In the genomic region with DNA sequence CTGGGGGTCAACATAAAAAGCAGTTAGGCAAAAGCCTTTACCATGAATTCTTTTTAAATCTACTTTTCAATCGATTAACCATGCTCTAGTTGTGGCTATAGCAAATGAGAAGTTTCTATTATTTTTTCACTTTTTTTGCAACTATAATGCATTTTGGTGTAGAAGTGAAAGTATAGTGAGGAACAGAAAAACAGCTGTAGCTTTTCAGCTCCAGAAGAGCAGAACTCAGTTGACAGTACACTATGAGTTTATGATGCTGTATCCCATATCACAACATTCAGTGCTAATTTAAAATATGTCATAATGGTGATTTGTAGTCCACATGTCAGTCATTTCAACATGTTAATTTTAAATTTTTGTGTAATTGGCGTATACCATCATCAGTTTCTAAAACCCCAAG, we compare ENCODE assay signal across 30 cellular contexts. TPM values are rescaled to one million over a fixed set of nuclear protein-coding genes. Genes with fewer than 3 reads are reported as not detected.
DNase-seq lines count a peak whose midpoint lies in the region; ATAC-seq and TF ChIP-seq lines count a peak whose summit lies in the region.
"Had no signal": no experiment of that assay in that cellular context is flagged by ENCODE, and none has a peak within 500 bp of the region (broad histone marks: within the 10 kb centered on the region; RNA-seq: fewer than 3 reads in every experiment).

No MANE protein-coding gene starts in this region.

- H3K4me1 ChIP-seq in right lobe of liver, result no peaks in the 10 kb centered on the region
- H3K4me1 ChIP-seq: BE2C, SJSA1 had no signal

- 46% methylated on average over 2 of the region's 2 CpGs for WGBS in right lobe of liver (ENCODE audit: insufficient coverage, low coverage, low lambda C conversion rate, missing lambda C conversion rate)

- H3K9me3 ChIP-seq in right lobe of liver, result no peaks in the 10 kb centered on the region
- H3K9me3 ChIP-seq: BE2C, MG63, SJSA1 had no signal

- intact Hi-C loops in right lobe of liver (cut with DNase I), result no loop called here

- CTCF ChIA-PET in activated CD4-positive, alpha-beta memory T cell treated with anti-CD3 and anti-CD28 coated beads, Interleukin-2, amount 10 ng/mL, durations not matched to agents 7 days and 5 days (lab: Charles Lee), result no interaction called here

- H3K36me3 Mint-ChIP-seq in activated CD4-positive, alpha-beta memory T cell treated with anti-CD3 and anti-CD28 coated beads, Interleukin-2, amount 10 ng/mL, durations not matched to agents 7 days and 5 days (ENCODE audit: low read depth), result no peaks in the 10 kb centered on the region
- H3K36me3 Mint-ChIP-seq: CD14-positive monocyte; CD8-positive, alpha-beta memory T cell had no signal

- no peak overlapping the region for H3K4me3 Mint-ChIP-seq in activated CD4-positive, alpha-beta memory T cell treated with anti-CD3 and anti-CD28 coated beads, Interleukin-2, amount 10 ng/mL, durations not matched to agents 7 days and 5 days
- H3K4me3 Mint-ChIP-seq: CD14-positive monocyte; CD8-positive, alpha-beta memory T cell had no signal

- TF ChIP-seq POLR2A in right lobe of liver (IDR thresholded peaks at IDR 0.05), result no peak

- H3K36me3 ChIP-seq in right lobe of liver, result no peaks in the 10 kb centered on the region
- H3K36me3 ChIP-seq: BE2C, MG63, SJSA1 had no signal

- POLR2A ChIA-PET in activated CD4-positive, alpha-beta memory T cell treated with anti-CD3 and anti-CD28 coated beads, Interleukin-2, amount 10 ng/mL, durations not matched to agents 7 days and 5 days (lab: Charles Lee), result no interaction called here

- H3K9me3 Mint-ChIP-seq in activated CD4-positive, alpha-beta memory T cell treated with anti-CD3 and anti-CD28 coated beads, Interleukin-2, amount 10 ng/mL, durations not matched to agents 7 days and 5 days, result no peaks in the 10 kb centered on the region

- no peaks in the 10 kb centered on the region for H3K27me3 Mint-ChIP-seq in activated CD4-positive, alpha-beta memory T cell treated with anti-CD3 and anti-CD28 coated beads, Interleukin-2, amount 10 ng/mL, durations not matched to agents 7 days and 5 days
- H3K27me3 Mint-ChIP-seq: CD8-positive, alpha-beta memory T cell had no signal

- peak; percentile 45 for ATAC-seq in GM19351 (IDR thresholded peaks at IDR 0.05; ENCODE audit: unreplicated experiment)
- peak; percentile 62 for ATAC-seq in GM21786 (IDR thresholded peaks at IDR 0.05; ENCODE audit: unreplicated experiment)
- peak; percentile 75 for ATAC-seq in HG03469 (IDR thresholded peaks at IDR 0.05; ENCODE audit: unreplicated experiment)
- no peak for ATAC-seq in right lobe of liver
- ATAC-seq: HCT116, Right ventricle myocardium inferior had no signal

- no peak overlapping the region for H3K4me3 ChIP-seq in right lobe of liver
- H3K4me3 ChIP-seq: MG63, PC-9, SJSA1 had no signal

- no peaks in the 10 kb centered on the region for H3K4me1 Mint-ChIP-seq in activated CD4-positive, alpha-beta memory T cell treated with anti-CD3 and anti-CD28 coated beads, Interleukin-2, amount 10 ng/mL, durations not matched to agents 7 days and 5 days
- H3K4me1 Mint-ChIP-seq: CD14-positive monocyte; CD8-positive, alpha-beta memory T cell had no signal

- no peaks in the 10 kb centered on the region for H3K27me3 ChIP-seq in right lobe of liver
- H3K27me3 ChIP-seq: BE2C, MG63, SJSA1 had no signal

- H3K27ac ChIP-seq in right lobe of liver, result no peak overlapping the region
- H3K27ac ChIP-seq: PC-9, SJSA1 had no signal

- no peak for TF ChIP-seq CTCF in right lobe of liver (IDR thresholded peaks at IDR 0.05)

- H3K27ac Mint-ChIP-seq in activated CD4-positive, alpha-beta memory T cell treated with anti-CD3 and anti-CD28 coated beads, Interleukin-2, amount 10 ng/mL, durations not matched to agents 7 days and 5 days, result no peak overlapping the region
- H3K27ac Mint-ChIP-seq: CD14-positive monocyte; CD8-positive, alpha-beta memory T cell had no signal

- DNase-seq in NCI-H69 (lab: John Stamatoyannopoulos, UW), result no peak
- no peak for DNase-seq in right lobe of liver
- no peak for DNase-seq in activated CD4-positive, alpha-beta memory T cell treated with anti-CD3 and anti-CD28 coated beads, Interleukin-2, amount 10 ng/mL, durations not matched to agents 7 days and 5 days
- DNase-seq in germinal center (ENCODE audit: low spot score), result no peak
- DNase-seq: BE2C; Calu3; CD8-positive, alpha-beta memory T cell; DMS153; DND-41; IMR-90; KG1; MG63; NCI-H1048; NCI-H1417 treated with DMSO at 0.1 percent for 48 hours; NCI-H1694 treated with DMSO at 0.1 percent for 48 hours; NCI-H2081; NCI-H2171; NCI-H226; NCI-H510A; PC-9; T-helper 2 cell had no signal

RNA-seq across cellular contexts. Expression of a gene that starts 8.7 kb away (rescaled TPM):
- not detected for total RNA-seq in right lobe of liver
- not detected for total RNA-seq in activated CD4-positive, alpha-beta memory T cell treated with anti-CD3 and anti-CD28 coated beads, Interleukin-2, amount 10 ng/mL, durations not matched to agents 7 days and 5 days
- total RNA-seq: Calu3; CD8-positive, alpha-beta memory T cell; H4; IMR-90; PC-9; Right ventricle myocardium inferior; RPMI7951; SJSA1 had no signal

RNA-seq across cellular contexts. Expression of a gene that starts 55.0 kb away (rescaled TPM):
- total RNA-seq in right lobe of liver, result not detected
- not detected for total RNA-seq in activated CD4-positive, alpha-beta memory T cell treated with anti-CD3 and anti-CD28 coated beads, Interleukin-2, amount 10 ng/mL, durations not matched to agents 7 days and 5 days
- total RNA-seq: Calu3; CD8-positive, alpha-beta memory T cell; IMR-90; PC-9; Right ventricle myocardium inferior; RPMI7951; SJSA1 had no signal

Comparison
In these comparisons a context has a peak if more than half of its experiments do, and no peak if none do; other contexts are left out.
1. ATAC-seq: peak in GM19351 (single experiment), GM21786 (single experiment) and HG03469 (single experiment); none in right lobe of liver (0 of 4).